Comparison of ENCODE assay signal across 10 cellular contexts in the genomic region with DNA sequence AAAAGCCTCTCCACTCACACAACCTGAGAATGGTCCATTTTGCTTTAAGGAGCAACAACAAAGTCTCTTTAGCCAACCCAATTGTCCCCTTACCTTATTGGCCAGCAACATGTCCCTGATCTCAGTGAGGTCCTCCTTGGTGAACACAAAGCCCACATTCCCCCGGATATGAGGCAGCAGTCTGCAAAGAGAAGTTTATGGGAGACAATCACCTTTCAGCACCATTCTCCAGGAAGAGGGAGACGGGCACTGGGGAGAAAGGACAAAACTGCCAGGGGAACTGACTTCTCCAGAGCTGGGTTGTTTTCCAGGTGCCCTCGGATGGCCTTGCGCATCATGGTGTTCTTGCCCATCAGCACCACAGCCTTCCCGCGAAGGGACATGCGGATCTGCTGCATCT. TPM values are rescaled to one million over a fixed set of nuclear protein-coding genes. Genes with fewer than 3 reads are reported as not detected.
DNase-seq lines count a peak whose midpoint lies in the region; ATAC-seq, FAIRE-seq and TF ChIP-seq lines count a peak whose summit lies in the region.
"Had no signal": no experiment of that assay in that cellular context is flagged by ENCODE, and none has a peak within 500 bp of the region (broad histone marks: within the 10 kb centered on the region; RNA-seq: fewer than 3 reads in every experiment).

No MANE protein-coding gene starts in this region.

- peak overlapping the region in 1 of 2 experiments; percentile 30 for H3K18ac ChIP-seq in mesenchymal stem cell (ENCODE audit: low read depth in 1 of 2, low read length in 2 of 2)

- TF ChIP-seq RAD21 in A549 (conservative IDR thresholded peaks at IDR 0.05 in 1 of 2, IDR thresholded peaks at IDR 0.05 in 1 of 2) (no peak), HCT116 (IDR thresholded peaks at IDR 0.05; ENCODE audit: low read depth) (no peak)

- H3K4ac ChIP-seq in mesenchymal stem cell (ENCODE audit: low read depth in 1 of 2, low read length in 2 of 2) = no peak overlapping the region

- no peak overlapping the region for H2BK15ac ChIP-seq in mesenchymal stem cell (ENCODE audit: low read depth, poor library complexity, severe bottlenecking)

- peaks cover 29% of the 10 kb centered on the region for H3K4me1 Mint-ChIP-seq in activated naive CD8-positive, alpha-beta T cell treated with anti-CD3 and anti-CD28 coated beads, Interleukin-2, amount 10 ng/mL, durations not matched to agents 7 days and 5 days

- DNase-seq in A549 (ENCODE audit: low read depth in 1 of 2, low spot score in 1 of 2) (no peak), HCT116 (ENCODE audit: low read depth, low spot score) (no peak), mesenchymal stem cell (no peak), GM03348 (ENCODE audit: low spot score) (no peak), cerebellar nuclear complex (lab: John Stamatoyannopoulos, UW) (no peak)
- DNase-seq in activated naive CD8-positive, alpha-beta T cell treated with anti-CD3 and anti-CD28 coated beads, Interleukin-2, amount 10 ng/mL, durations not matched to agents 7 days and 5 days = no peak
- DNase-seq: NCI-H1930 had no signal

- peaks cover 24% of the 10 kb centered on the region for H3K36me3 Mint-ChIP-seq in activated naive CD8-positive, alpha-beta T cell treated with anti-CD3 and anti-CD28 coated beads, Interleukin-2, amount 10 ng/mL, durations not matched to agents 7 days and 5 days

- TF ChIP-seq EP300 in A549 (IDR thresholded peaks at IDR 0.05) = no peak

- peaks cover 43% of the 10 kb centered on the region for H3K4me1 ChIP-seq in A549
- peaks cover 21 to 59% of the 10 kb centered on the region in 2 experiments; a peak in 3 of 4 replicates for H3K4me1 ChIP-seq in HCT116 (ENCODE audit: control insufficient read depth in 1 of 2, insufficient read depth in 2 of 2, low read length in 2 of 2)
- H3K4me1 ChIP-seq in mesenchymal stem cell (ENCODE audit: control insufficient read depth, insufficient read depth, low read depth, low read length) = peaks cover 25% of the 10 kb centered on the region

- peaks cover 61% of the 10 kb centered on the region for H3K79me2 ChIP-seq in HCT116 (ENCODE audit: insufficient read depth, low read length)

- intact Hi-C loops in HCT116 (cut with micrococcal nuclease) = no loop called here

- no peak overlapping the region for H3K14ac ChIP-seq in mesenchymal stem cell (ENCODE audit: low read length in 2 of 2)

- CTCF ChIA-PET in A549 (lab: Yijun Ruan, JAX) (interaction anchor here (1.0 to 18.1 kb wide), 2 partner anchors 26 to 65 kb away, joined by 4 to 308 read pairs; no protein-coding TSS in a partner anchor), HCT116 (lab: Charles Lee) (no interaction called here)

- H2BK12ac ChIP-seq in mesenchymal stem cell (ENCODE audit: low read length in 2 of 2) = no peak overlapping the region

- H3K9ac ChIP-seq in HCT116 (ENCODE audit: low read length) (peak overlapping the region; percentile 100), mesenchymal stem cell (ENCODE audit: low read length) (peak overlapping the region; percentile 99)

- peaks cover 14% of the 10 kb centered on the region for H4K20me1 ChIP-seq in HCT116 (ENCODE audit: insufficient read depth)

- H3K27ac Mint-ChIP-seq in activated naive CD8-positive, alpha-beta T cell treated with anti-CD3 and anti-CD28 coated beads, Interleukin-2, amount 10 ng/mL, durations not matched to agents 7 days and 5 days = peak overlapping the region; percentile 97

- peak overlapping the region; percentile 60 for H2AK5ac ChIP-seq in mesenchymal stem cell (ENCODE audit: low read length, severe bottlenecking)

- BruUV-seq in HCT116 (replicated peaks; lab: Mats Ljungman, UMichigan) = no TSS peak

- peak overlapping the region; percentile 98 for H3K4me3 Mint-ChIP-seq in activated naive CD8-positive, alpha-beta T cell treated with anti-CD3 and anti-CD28 coated beads, Interleukin-2, amount 10 ng/mL, durations not matched to agents 7 days and 5 days

- RAD21 ChIA-PET in HCT116 (lab: Charles Lee; ENCODE audit: low non-redundant PET in 1 of 2, low total read pairs in 2 of 2, uncharacterized antibody in 2 of 2, unreplicated experiment in 2 of 2) = no interaction called here

- H3K27me3 Mint-ChIP-seq in activated naive CD8-positive, alpha-beta T cell treated with anti-CD3 and anti-CD28 coated beads, Interleukin-2, amount 10 ng/mL, durations not matched to agents 7 days and 5 days = no peaks in the 10 kb centered on the region

- H4K8ac ChIP-seq in mesenchymal stem cell (ENCODE audit: low read length) = no peak overlapping the region

- TF ChIP-seq CTCF in A549 (IDR thresholded peaks at IDR 0.05) (no peak), HCT116 (IDR thresholded peaks at IDR 0.05 in 2 of 3, conservative IDR thresholded peaks at IDR 0.05 in 1 of 3; ENCODE audit: borderline replicate concordance in 1 of 3, insufficient read depth in 1 of 3, low read depth in 2 of 3, low read length in 2 of 3) (no peak)

- no peaks in the 10 kb centered on the region for H3K27me3 ChIP-seq in HCT116 (ENCODE audit: insufficient read depth, low read length)
- no peaks in the 10 kb centered on the region for H3K27me3 ChIP-seq in mesenchymal stem cell (ENCODE audit: control insufficient read depth in 1 of 2, insufficient read depth in 1 of 2, low read length in 2 of 2)

- H3K36me3 ChIP-seq in HCT116 (ENCODE audit: control insufficient read depth in 1 of 2, insufficient read depth in 2 of 2, low read length in 2 of 2) (peaks cover 25 to 45% of the 10 kb centered on the region in 2 experiments), mesenchymal stem cell (ENCODE audit: control insufficient read depth in 1 of 2, insufficient read depth in 2 of 2, low read depth in 1 of 2, low read length in 2 of 2) (peaks cover 32 to 42% of the 10 kb centered on the region in 2 experiments)

- H3K27ac ChIP-seq in A549 = peak overlapping the region; percentile 92; a peak in 5 of 6 replicates
- peak overlapping the region; percentile 86 for H3K27ac ChIP-seq in HCT116 (ENCODE audit: low read depth, low read length)
- H3K27ac ChIP-seq in mesenchymal stem cell (ENCODE audit: low read length, poor library complexity, severe bottlenecking) = peak overlapping the region; percentile 51

- no peak overlapping the region for H2BK120ac ChIP-seq in mesenchymal stem cell (ENCODE audit: low read depth, low read length)

- H3K9me2 ChIP-seq in HCT116 (ENCODE audit: insufficient read depth) = no peaks in the 10 kb centered on the region

- POLR2A ChIA-PET in A549 (lab: Yijun Ruan, JAX) = interaction anchor here (5.9 kb wide), 1 partner anchor 30 kb away, joined by 132 read pairs; no protein-coding TSS in a partner anchor
- POLR2A ChIA-PET in HCT116 (lab: Charles Lee) = interaction anchor here (2.5 to 10.6 kb wide), 4 partner anchors 32 to 93 kb away, joined by 22 to 223 read pairs (median 82); partner anchors contain the start of genes RAB35, RNU4-1 and RNU4-2
- POLR2A ChIA-PET in activated naive CD8-positive, alpha-beta T cell treated with anti-CD3 and anti-CD28 coated beads, Interleukin-2, amount 10 ng/mL, durations not matched to agents 7 days and 5 days (lab: Charles Lee) = interaction anchor here (3.6 to 7.8 kb wide), 2 partner anchors 28 to 92 kb away, joined by 62 to 149 read pairs; partner anchors contain the start of genes RNU4-1 and RNU4-2

- H3K9me3 ChIP-seq in A549 = no peaks in the 10 kb centered on the region
- no peaks in the 10 kb centered on the region for H3K9me3 ChIP-seq in HCT116 (ENCODE audit: control insufficient read depth in 1 of 2, insufficient read depth in 1 of 2, low read depth in 1 of 2, low read length in 2 of 2)
- H3K9me3 ChIP-seq in mesenchymal stem cell (ENCODE audit: control insufficient read depth, low read length) = no peaks in the 10 kb centered on the region

- TF ChIP-seq POLR2A in A549 (IDR thresholded peaks at IDR 0.05; ENCODE audit: low read length) = no peak
- TF ChIP-seq POLR2A in HCT116 (IDR thresholded peaks at IDR 0.05; ENCODE audit: borderline replicate concordance, extremely low read depth, insufficient read depth, insufficient read length) = no peak

- no peak overlapping the region for H2AFZ ChIP-seq in HCT116 (ENCODE audit: low read depth, low read length, poor library complexity, severe bottlenecking)
- H2AFZ ChIP-seq in mesenchymal stem cell (ENCODE audit: low read depth, low read length) = no peak overlapping the region

- H3K9me3 Mint-ChIP-seq in activated naive CD8-positive, alpha-beta T cell treated with anti-CD3 and anti-CD28 coated beads, Interleukin-2, amount 10 ng/mL, durations not matched to agents 7 days and 5 days = no peaks in the 10 kb centered on the region

- no peak for FAIRE-seq in A549 (lab: Jason Lieb, UNC)
- FAIRE-seq: GM12892 had no signal

- H3K79me1 ChIP-seq in mesenchymal stem cell (replicated peaks; ENCODE audit: low read length, poor library complexity, severe bottlenecking) = peaks cover 2% of the 10 kb centered on the region

- no peak overlapping the region for H4K91ac ChIP-seq in mesenchymal stem cell (ENCODE audit: low read length)

- peak overlapping the region; percentile 93 for H3K4me3 ChIP-seq in A549
- peak overlapping the region; percentile 59 to 99 for H3K4me3 ChIP-seq in HCT116 (replicated peaks in 1 of 2; ENCODE audit: low read depth in 1 of 2, low read length in 2 of 2)
- peak overlapping the region in 1 of 2 experiments; percentile 99 for H3K4me3 ChIP-seq in mesenchymal stem cell (ENCODE audit: insufficient read depth in 1 of 2, low read depth in 1 of 2, low read length in 2 of 2)

- H3K23ac ChIP-seq in mesenchymal stem cell (ENCODE audit: low read length in 2 of 2) = peak overlapping the region in 1 of 2 experiments; percentile 59

- H3K4me2 ChIP-seq in A549 = peak overlapping the region; percentile 99
- peak overlapping the region; percentile 90 for H3K4me2 ChIP-seq in HCT116 (ENCODE audit: low read length)
- H3K4me2 ChIP-seq in mesenchymal stem cell (ENCODE audit: low read length, poor library complexity, severe bottlenecking) = peak overlapping the region; percentile 80

- H2BK5ac ChIP-seq in mesenchymal stem cell (ENCODE audit: low read depth, low read length, poor library complexity, severe bottlenecking) = no peak overlapping the region

- 40% methylated on average over 7 of the region's 7 CpGs for WGBS in A549 (ENCODE audit: missing lambda C conversion rate)
- WGBS in mesenchymal stem cell = 80% methylated on average over 4 of the region's 7 CpGs

- ATAC-seq in A549 (no peak), HCT116 (no peak), GM19455 (IDR thresholded peaks at IDR 0.05; ENCODE audit: unreplicated experiment) (no peak), GM21723 (IDR thresholded peaks at IDR 0.05; ENCODE audit: unreplicated experiment) (no peak)
- no peak for ATAC-seq in activated naive CD8-positive, alpha-beta T cell treated with anti-CD3 and anti-CD28 coated beads, Interleukin-2, amount 10 ng/mL, durations not matched to agents 7 days and 5 days (ENCODE audit: low read depth)

RNA-seq across cellular contexts. Expression of gene RPLP0, which starts 1.9 kb away (rescaled TPM):
- polyA plus RNA-seq in A549 (2011; rRNA removed) (5,441 and 7,182 TPM in 2 replicates), A549 (2017; fragmentation: RNase III; extraction: RNeasy Plus Mini Kit Qiagen cat#74134 plus additional on column Dnase treatment) (3,449 to 3,524 TPM (median 3,456 TPM) in 3 replicates)
- polyA plus RNA-seq in A549 (2012; cell fraction: cytosol; rRNA removed) = 7,109 and 7,241 TPM in 2 replicates
- polyA plus RNA-seq in A549 (2012; cell fraction: nucleus; rRNA removed) = 3,292 and 3,609 TPM in 2 replicates
- 4,371 and 5,632 TPM in 2 replicates for polyA minus RNA-seq in A549 (2011; rRNA and poly(A)+ RNA removed)
- 4,123 TPM for total RNA-seq in HCT116 (2021; ENCODE audit: unreplicated experiment)
- 6,734 and 7,674 TPM in 2 replicates for polyA plus RNA-seq in HCT116 (2012)
- total RNA-seq in activated naive CD8-positive, alpha-beta T cell treated with anti-CD3 and anti-CD28 coated beads, Interleukin-2, amount 10 ng/mL, durations not matched to agents 7 days and 5 days = 1,000 to 10,000 TPM; 1,639 to 1,688 TPM
- polyA plus RNA-seq in mesenchymal stem cell (2013, experiment 1 of 2) = 3,349 TPM
- 3,313 TPM for polyA plus RNA-seq in mesenchymal stem cell (2013, experiment 2 of 2)

RNA-seq across cellular contexts. Expression of gene GCN1, which starts 4.5 kb away (rescaled TPM):
- 64.1 and 81.5 TPM in 2 replicates for polyA plus RNA-seq in A549 (2011; rRNA removed)
- polyA plus RNA-seq in A549 (2012; cell fraction: cytosol; rRNA removed) = 72.5 and 73.2 TPM in 2 replicates
- 193 and 238 TPM in 2 replicates for polyA plus RNA-seq in A549 (2012; cell fraction: nucleus; rRNA removed)
- 43.2 to 50.8 TPM (median 45.8 TPM) in 3 replicates for polyA plus RNA-seq in A549 (2017; fragmentation: RNase III; extraction: RNeasy Plus Mini Kit Qiagen cat#74134 plus additional on column Dnase treatment)
- polyA minus RNA-seq in A549 (2011; rRNA and poly(A)+ RNA removed) = 224 and 252 TPM in 2 replicates
- total RNA-seq in HCT116 (2021; ENCODE audit: unreplicated experiment) = 184 TPM
- polyA plus RNA-seq in HCT116 (2012) = 94.9 and 100 TPM in 2 replicates
- total RNA-seq in activated naive CD8-positive, alpha-beta T cell treated with anti-CD3 and anti-CD28 coated beads, Interleukin-2, amount 10 ng/mL, durations not matched to agents 7 days and 5 days = 100 to 1,000 TPM; 101 to 110 TPM
- polyA plus RNA-seq in mesenchymal stem cell (2013, experiment 1 of 2) = 19.7 TPM
- polyA plus RNA-seq in mesenchymal stem cell (2013, experiment 2 of 2) = 17.3 TPM
